Comparison of ENCODE assay signal across 31 cellular contexts in genomic region chr12:63865448-63865847, GRCh38. TPM values are rescaled to one million over a fixed set of nuclear protein-coding genes. Genes with fewer than 3 reads are reported as not detected.
"Had no signal": no experiment of that assay in that cellular context is flagged by ENCODE, and none has a peak within 500 bp of the region (broad histone marks: within the 10 kb centered on the region; RNA-seq: fewer than 3 reads in every experiment).

No MANE protein-coding gene starts in this region.

- DNase-seq: hippocampal formation; immature natural killer cell; kidney; left colon; left lung; lower lobe of right lung; mammary epithelial cell; mesenchymal stem cell; naive thymus-derived CD8-positive, alpha-beta T cell; nucleus accumbens; pancreas; posterior cingulate gyrus; retina; right cardiac atrium; stimulated activated CD4-positive, alpha-beta T cell treated with anti-CD3 and anti-CD28 coated beads, Interleukin-12 subunit alpha, Interleukin-12 subunit beta, amount 100 ng/mL, for 4 hours; stimulated activated CD4-positive, alpha-beta T cell treated with anti-CD3 and anti-CD28 coated beads, Interleukin-15, amount 100 ng/mL, for 24 hours; stimulated activated CD4-positive, alpha-beta T cell treated with anti-CD3 and anti-CD28 coated beads, Interleukin-2, amount 100 ng/mL, for 24 hours; stimulated activated CD4-positive, alpha-beta T cell treated with anti-CD3 and anti-CD28 coated beads, Interleukin-4, amount 100 ng/mL, for 1 hour; stimulated activated naive B cell treated with anti-CD40 and anti-IgM and Interleukin-4, amounts not matched to agents 10 μg/mL and 1 μg/mL and 100 μg/mL, for 72 hours; stimulated activated naive CD8-positive, alpha-beta T cell treated with anti-CD3 and anti-CD28 coated beads, Interleukin-15, Interleukin-2, amounts not matched to agents 100 U/mL and 50 U/mL, for 24 hours; stomach; tibial artery; trophoblast cell; uterus had no signal

- H3K36me3 Mint-ChIP-seq: immature natural killer cell; naive thymus-derived CD8-positive, alpha-beta T cell; stimulated activated naive B cell treated with anti-CD40 and anti-IgM and Interleukin-4, amounts not matched to agents 10 μg/mL and 1 μg/mL and 100 μg/mL, for 72 hours had no signal

- H3K4me1 ChIP-seq: lower lobe of right lung, prostate gland, uterus had no signal

- H3K27me3 ChIP-seq: left lung, pancreas, stomach, suprapubic skin, tibial artery, uterus had no signal

- ATAC-seq: left colon; left lung; lower lobe of right lung; naive thymus-derived CD8-positive, alpha-beta T cell; pancreas; right cardiac atrium; sciatic nerve; stimulated activated naive B cell treated with anti-CD40 and anti-IgM and Interleukin-4, amounts not matched to agents 10 μg/mL and 1 μg/mL and 100 μg/mL, for 72 hours; stimulated activated naive CD8-positive, alpha-beta T cell treated with anti-CD3 and anti-CD28 coated beads, Interleukin-15, Interleukin-2, amounts not matched to agents 100 U/mL and 50 U/mL, for 24 hours had no signal

- H3K9me3 Mint-ChIP-seq: naive thymus-derived CD8-positive, alpha-beta T cell; nephron; neural crest cell; stimulated activated naive B cell treated with anti-CD40 and anti-IgM and Interleukin-4, amounts not matched to agents 10 μg/mL and 1 μg/mL and 100 μg/mL, for 72 hours had no signal

- H3K27ac Mint-ChIP-seq: immature natural killer cell; naive thymus-derived CD8-positive, alpha-beta T cell; nephron; stimulated activated naive B cell treated with anti-CD40 and anti-IgM and Interleukin-4, amounts not matched to agents 10 μg/mL and 1 μg/mL and 100 μg/mL, for 72 hours had no signal

- H3K4me3 ChIP-seq: left lung, lower lobe of right lung, pancreas, prostate gland, skin epidermis, stomach, suprapubic skin, thoracic aorta, tibial artery, uterus had no signal

- H3K36me3 ChIP-seq: left lung, lower lobe of right lung, pancreas, prostate gland, stomach, suprapubic skin, thoracic aorta, tibial artery, uterus had no signal

- H3K4me3 Mint-ChIP-seq: immature natural killer cell; naive thymus-derived CD8-positive, alpha-beta T cell; nephron; neural crest cell; stimulated activated naive B cell treated with anti-CD40 and anti-IgM and Interleukin-4, amounts not matched to agents 10 μg/mL and 1 μg/mL and 100 μg/mL, for 72 hours had no signal

- H3K9me3 ChIP-seq: left lung, lower lobe of right lung, pancreas, prostate gland, stomach, suprapubic skin, thoracic aorta, tibial artery, uterus had no signal

- H3K27ac ChIP-seq: left lung, lower lobe of right lung, pancreas, prostate gland, skin epidermis, stomach, suprapubic skin, thoracic aorta, tibial artery, uterus had no signal

- H3K4me1 Mint-ChIP-seq: immature natural killer cell; naive thymus-derived CD8-positive, alpha-beta T cell; stimulated activated naive B cell treated with anti-CD40 and anti-IgM and Interleukin-4, amounts not matched to agents 10 μg/mL and 1 μg/mL and 100 μg/mL, for 72 hours had no signal

RNA-seq across cellular contexts. Expression of gene SRGAP1, which starts 20.9 kb away (rescaled TPM):
- total RNA-seq: naive thymus-derived CD8-positive, alpha-beta T cell had no signal
